In the genomic region with DNA sequence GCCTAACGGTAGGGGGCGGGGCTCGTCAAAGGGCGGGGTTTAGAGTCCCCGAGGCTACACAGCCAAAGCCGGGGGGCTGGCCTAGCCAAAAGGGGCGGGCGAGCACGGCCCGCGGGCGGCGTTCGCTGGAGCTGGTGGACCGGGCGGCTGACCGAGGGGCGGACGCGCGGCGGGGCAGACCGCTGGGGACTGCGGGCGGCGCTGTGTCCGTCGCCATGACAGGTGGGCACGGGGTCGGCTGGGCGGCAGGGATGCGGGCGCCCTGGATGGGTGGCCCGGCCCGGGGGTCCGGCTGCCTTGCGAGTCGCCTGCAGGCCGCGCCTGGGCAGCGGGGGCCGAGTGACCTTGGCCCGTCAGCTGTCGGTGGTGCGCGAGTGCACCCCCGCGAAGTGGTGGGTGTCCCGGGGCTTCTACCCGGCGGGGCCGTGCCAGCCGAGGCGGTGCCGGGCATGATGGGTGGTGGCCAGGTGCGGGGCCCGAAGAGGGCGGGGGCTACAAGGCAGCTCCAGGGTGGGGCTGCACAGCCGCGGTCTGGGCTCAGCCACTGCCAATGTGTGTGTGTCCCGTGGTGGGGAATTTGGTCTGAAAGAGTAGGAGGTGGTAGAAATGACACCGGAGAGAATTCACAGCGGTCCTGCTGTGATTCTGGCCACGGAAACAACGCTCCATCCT, we compare ENCODE assay signal across 8 cellular contexts. TPM values are rescaled to one million over a fixed set of nuclear protein-coding genes. Genes with fewer than 3 reads are reported as not detected.
DNase-seq lines count a peak whose midpoint lies in the region; TF ChIP-seq lines count a peak whose summit lies in the region.

A gene with protein sequence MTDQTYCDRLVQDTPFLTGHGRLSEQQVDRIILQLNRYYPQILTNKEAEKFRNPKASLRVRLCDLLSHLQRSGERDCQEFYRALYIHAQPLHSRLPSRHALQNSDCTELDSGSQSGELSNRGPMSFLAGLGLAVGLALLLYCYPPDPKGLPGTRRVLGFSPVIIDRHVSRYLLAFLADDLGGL (plus strand): TSS at position 87 of the 672 bp plus-strand sequence. CDS start 129 bp downstream, at position 216.

- peak within 1 kb of the TSS; percentile 8 for H3K9ac ChIP-seq in neural progenitor cell

- H3K79me2 ChIP-seq in neural progenitor cell (ENCODE audit: low read depth): peaks cover 7% of the 10 kb centered on the region

- peaks cover 3% of the 10 kb centered on the region for H3K27me3 Mint-ChIP-seq in neural progenitor cell (ENCODE audit: insufficient read depth, low read depth)

- H3F3A ChIP-seq in neural progenitor cell (ENCODE audit: low read depth): peaks cover 11% of the 10 kb centered on the region

- H3K4me1 Mint-ChIP-seq in neural progenitor cell: peaks cover 38% of the 10 kb centered on the region

- peak within 1 kb of the TSS; percentile 80 for H2AFZ ChIP-seq in neural progenitor cell (replicated peaks)

- H3K4me2 ChIP-seq in neural progenitor cell: peak within 1 kb of the TSS; percentile 92

- H3K4me1 ChIP-seq in HAP-1 (peaks cover 11% of the 10 kb centered on the region), neural progenitor cell (peaks cover 5% of the 10 kb centered on the region)

- no peaks in the 10 kb centered on the region for H3K27me3 ChIP-seq in HAP-1 (ENCODE audit: low read depth)
- H3K27me3 ChIP-seq in neural progenitor cell: peaks cover 10% of the 10 kb centered on the region

- TF ChIP-seq CTCF in GM12865 (IDR thresholded peaks at IDR 0.05; ENCODE audit: insufficient read depth, low read depth, low read length, missing control alignments): no peak
- no peak for TF ChIP-seq CTCF in foreskin fibroblast (IDR thresholded peaks at IDR 0.05; ENCODE audit: low read depth, low read length)
- TF ChIP-seq CTCF in neural progenitor cell (IDR thresholded peaks at IDR 0.05): no peak

- in situ Hi-C loops in HAP-1 (cut with MboI; ENCODE audit: low sequenced_read_pairs): no loop called here

- H3K9me3 Mint-ChIP-seq in neural progenitor cell: no peaks in the 10 kb centered on the region

- H3K4me3 ChIP-seq in GM12865 (ENCODE audit: low read depth, low read length) (peak within 1 kb of the TSS; percentile 77), HAP-1 (peak within 1 kb of the TSS; percentile 65), foreskin fibroblast (ENCODE audit: low read depth in 1 of 2, low read length in 2 of 2) (peak within 1 kb of the TSS; percentile 66 to 85), neural progenitor cell (peak within 1 kb of the TSS; percentile 89)

- H3K36me3 Mint-ChIP-seq in neural progenitor cell: no peaks in the 10 kb centered on the region

- H3K27ac Mint-ChIP-seq in neural progenitor cell: no peak within 1 kb of the TSS

- H4K20me1 ChIP-seq in neural progenitor cell (ENCODE audit: low read depth): no peaks in the 10 kb centered on the region

- no peaks in the 10 kb centered on the region for H3K9me3 ChIP-seq in HAP-1
- H3K9me3 ChIP-seq in neural progenitor cell (ENCODE audit: low read depth): no peaks in the 10 kb centered on the region

- H3K4me3 Mint-ChIP-seq in neural progenitor cell: peak within 1 kb of the TSS; percentile 87

- DNase-seq in GM12865 (ENCODE audit: low read depth) (peak; percentile 50), HAP-1 (ENCODE audit: low spot score in 2 of 2) (peak in 1 of 2 experiments; percentile 57), NCI-H1105 treated with DMSO at 0.1 percent for 48 hours (lab: John Stamatoyannopoulos, UW) (peak; percentile 20), foreskin fibroblast (peak in 1 of 2 donors; percentile 70), neural progenitor cell (ENCODE audit: low spot score) (peak; percentile 39), NCI-H2107 (lab: John Stamatoyannopoulos, UW) (no peak), SKM-1 (lab: John Stamatoyannopoulos, UW; ENCODE audit: unreplicated experiment) (no peak)
- DNase-seq in activated effector memory CD4-positive, alpha-beta T cell treated with Interleukin-2 at 50 U/mL for 16 hours: peak; percentile 48

- peak within 1 kb of the TSS; percentile 71 for H3K27ac ChIP-seq in neural progenitor cell

- H3K36me3 ChIP-seq in HAP-1 (replicated peaks): no peaks in the 10 kb centered on the region; the same call in 1 of the 2 replicates
- H3K36me3 ChIP-seq in neural progenitor cell: no peaks in the 10 kb centered on the region

RNA-seq across cellular contexts. Expression of the gene that starts here (rescaled TPM):
- total RNA-seq in neural progenitor cell (ENCODE audit: low replicate concordance): 12.3 and 33.4 TPM in 2 replicates

Comparison
In these comparisons a context has a peak if more than half of its experiments do, and no peak if none do; other contexts are left out.
1. DNase-seq: peak in GM12865 (single experiment), NCI-H1105 treated with DMSO at 0.1 percent for 48 hours (single experiment), activated effector memory CD4-positive, alpha-beta T cell treated with Interleukin-2 at 50 U/mL for 16 hours (single experiment) and neural progenitor cell (single experiment); none in NCI-H2107 (single experiment) and SKM-1 (single experiment).
2. Peak in every context shown above with its lines, with median percentiles within 50 percentile points of each other: H3K4me3 ChIP-seq.